Comparison of ENCODE assay signal across 8 cellular contexts in genomic region chr19:47113446-47114348, GRCh38. TPM values are rescaled to one million over a fixed set of nuclear protein-coding genes. Genes with fewer than 3 reads are reported as not detected.
DNase-seq lines count a peak whose midpoint lies in the region; ATAC-seq, FAIRE-seq and TF ChIP-seq lines count a peak whose summit lies in the region.

TSS of gene ZC3H4 (minus strand) at chr19:47113776. CDS start at chr19:47112584, 1,192 bp downstream.

- peak; percentile 21 for ATAC-seq in HG03108 (IDR thresholded peaks at IDR 0.05; ENCODE audit: unreplicated experiment)
- ATAC-seq in activated B cell treated with CpG ODN at 0.5 μM for 24 hours (ENCODE audit: low read depth), result peak; percentile 40
- ATAC-seq in GM18519 (IDR thresholded peaks at IDR 0.05; ENCODE audit: low FRiP score, unreplicated experiment), result no peak

- FAIRE-seq in bronchial epithelial cell (lab: Jason Lieb, UNC), result no peak
- FAIRE-seq in small intestine (lab: Jason Lieb, UNC), result no peak

- H3K27me3 ChIP-seq in bronchial epithelial cell (ENCODE audit: control insufficient read depth, insufficient read depth, low read length) (no peaks in the 10 kb centered on the region), small intestine (ENCODE audit: control insufficient read depth in 2 of 2, insufficient read depth in 2 of 2, low read length in 2 of 2) (no peaks in the 10 kb centered on the region)

- TF ChIP-seq CTCF in activated B cell treated with CpG ODN at 0.5 μM for 24 hours (IDR thresholded peaks at IDR 0.05), result no peak
- no peak for TF ChIP-seq CTCF in bronchial epithelial cell (IDR thresholded peaks at IDR 0.05; ENCODE audit: insufficient read depth, low read length, severe bottlenecking)

- CTCF ChIA-PET in activated B cell treated with CpG ODN at 0.5 μM for 24 hours (lab: Charles Lee), result interaction anchor here (0.7 to 1.7 kb wide), 11 partner anchors 9 to 130 kb away, joined by 3 to 6 read pairs (median 4); no protein-coding TSS in a partner anchor

- H3K4me3 Mint-ChIP-seq in activated B cell treated with CpG ODN at 0.5 μM for 24 hours, result peak within 1 kb of the TSS; percentile 100

- WGBS in small intestine, 3 donors, result 2 to 4% (median 3%) methylated on average over 36 of the region's 36 CpGs

- DNase-seq in NCI-H345 treated with DMSO at 0.1 percent for 48 hours (lab: John Stamatoyannopoulos, UW; ENCODE audit: unreplicated experiment) (peak; percentile 63), activated B cell treated with CpG ODN at 0.5 μM for 24 hours (peak; percentile 85), bronchial epithelial cell (ENCODE audit: low read depth) (peak; percentile 83), iPS-NIHi11 (ENCODE audit: low spot score) (peak; percentile 91), small intestine (peak; percentile 93)

- H3K9me3 ChIP-seq in small intestine (ENCODE audit: control insufficient read depth, low read depth), result no peaks in the 10 kb centered on the region

- H3K36me3 Mint-ChIP-seq in activated B cell treated with CpG ODN at 0.5 μM for 24 hours (ENCODE audit: low read depth), result peaks cover 32% of the 10 kb centered on the region

- peaks cover 33% of the 10 kb centered on the region for H3K4me1 Mint-ChIP-seq in activated B cell treated with CpG ODN at 0.5 μM for 24 hours

- no peaks in the 10 kb centered on the region for H3K9me3 Mint-ChIP-seq in activated B cell treated with CpG ODN at 0.5 μM for 24 hours

- intact Hi-C loops in activated B cell treated with CpG ODN at 0.5 μM for 24 hours (cut with micrococcal nuclease), result loop anchor here (1.0 to 5.0 kb wide), 13 partner anchors 12 to 767 kb away; partner anchors contain the start of genes ARHGAP35, CCDC9, INAFM1 and PPP5C

- H3K4me3 ChIP-seq in GM08714 (ENCODE audit: low read length), result peak within 1 kb of the TSS; percentile 99
- peak within 1 kb of the TSS; percentile 69 for H3K4me3 ChIP-seq in bronchial epithelial cell (ENCODE audit: low read depth, low read length)
- H3K4me3 ChIP-seq in small intestine (ENCODE audit: low read depth in 1 of 2, low read length in 2 of 2), result peak within 1 kb of the TSS; percentile 74 to 98

- peaks cover 2 to 6% of the 10 kb centered on the region in 2 donors for H3K4me1 ChIP-seq in small intestine (ENCODE audit: control insufficient read depth in 2 of 2, insufficient read depth in 1 of 2, low read depth in 1 of 2, low read length in 1 of 2)

- H3K36me3 ChIP-seq in bronchial epithelial cell (ENCODE audit: control insufficient read depth, insufficient read depth, low read length) (peaks cover 2% of the 10 kb centered on the region), small intestine (ENCODE audit: control insufficient read depth in 2 of 2, insufficient read depth in 2 of 2, low read length in 2 of 2) (no peaks in the 10 kb centered on the region)

- POLR2A ChIA-PET in activated B cell treated with CpG ODN at 0.5 μM for 24 hours (lab: Charles Lee), result interaction anchor here (0.6 to 4.9 kb wide), 55 partner anchors 9 to 1535 kb away, joined by 3 to 97 read pairs (median 5); partner anchors contain the start of genes AP2S1, CALM3, CCDC9 and DACT3

- H3K27ac ChIP-seq in small intestine (ENCODE audit: low read depth in 1 of 2, low read length in 1 of 2), result peak within 1 kb of the TSS; percentile 99

- peak within 1 kb of the TSS; percentile 100 for H3K27ac Mint-ChIP-seq in activated B cell treated with CpG ODN at 0.5 μM for 24 hours

- H3K27me3 Mint-ChIP-seq in activated B cell treated with CpG ODN at 0.5 μM for 24 hours, result no peaks in the 10 kb centered on the region

RNA-seq across cellular contexts. Expression of gene ZC3H4, which starts in this region (rescaled TPM):
- total RNA-seq in activated B cell treated with CpG ODN at 0.5 μM for 24 hours (83.8 and 89.1 TPM in 2 replicates), bronchial epithelial cell (2.6 and 7.0 TPM in 2 replicates)
- polyA plus RNA-seq in small intestine, result 10 to 100 TPM in 2 of 3 donors, 1 to 10 TPM in 1; 7.3 to 18.0 (median 10.7) TPM

Comparison
In these comparisons a context has a peak if more than half of its experiments do, and no peak if none do; other contexts are left out.
1. RNA of gene ZC3H4 (total RNA-seq): 83.8 to 89.1 TPM in activated B cell treated with CpG ODN at 0.5 μM for 24 hours; 2.6 to 7.0 TPM in bronchial epithelial cell; every median in the first group is over 10 times any median in the second.
2. Peak in every context shown above with its lines, with median percentiles within 50 percentile points of each other: H3K4me3 ChIP-seq and DNase-seq.